19 cellular contexts compared by ENCODE assay signal in genomic region chr3:196546537-196546936, GRCh38. TPM values are rescaled to one million over a fixed set of nuclear protein-coding genes. Genes with fewer than 3 reads are reported as not detected.
DNase-seq lines count a peak whose midpoint lies in the region; ATAC-seq, FAIRE-seq and TF ChIP-seq lines count a peak whose summit lies in the region.
"Had no signal": no experiment of that assay in that cellular context is flagged by ENCODE, and none has a peak within 500 bp of the region (broad histone marks: within the 10 kb centered on the region; RNA-seq: fewer than 3 reads in every experiment).

No MANE protein-coding gene starts in this region.

- 1% methylated on average over 5 of the region's 5 CpGs for WGBS in HepG2 (ENCODE audit: low lambda C conversion rate)
- WGBS in prostate gland: 48% methylated on average over 5 of the region's 5 CpGs

- CTCF ChIA-PET in HepG2 (lab: Yijun Ruan, JAX; ENCODE audit: low intra/inter-chr PET ratio, low total read pairs): no interaction called here

- POLR2A ChIA-PET in HepG2 (lab: Yijun Ruan, JAX): no interaction called here

- H3K4me3 ChIP-seq in bronchial epithelial cell (ENCODE audit: low read depth, low read length) (no peak overlapping the region), HepG2 (replicated peaks in 1 of 3; ENCODE audit: insufficient read depth in 1 of 3, low read depth in 2 of 3, low read length in 3 of 3) (no peak overlapping the region), prostate gland (no peak overlapping the region)
- H3K4me3 ChIP-seq: A549 had no signal

- no peak overlapping the region for H3K9ac ChIP-seq in HepG2 (ENCODE audit: insufficient read depth, low read depth, low read length)

- intact Hi-C loops in HepG2 (cut with micrococcal nuclease; ENCODE audit: unreplicated experiment): no loop called here
- intact Hi-C loops in prostate gland (cut with DNase I): no loop called here

- no peaks in the 10 kb centered on the region for H3K27me3 ChIP-seq in bronchial epithelial cell (ENCODE audit: control insufficient read depth, insufficient read depth, low read length)
- H3K27me3 ChIP-seq in HepG2 (ENCODE audit: control insufficient read depth in 1 of 2, insufficient read depth in 2 of 2, low read length in 2 of 2): 0 out of 5 replicates have a peak, but pooled peaks cover 0 to 2% of the 10 kb centered on the region in 2 experiments
- H3K27me3 ChIP-seq in prostate gland (replicated peaks; ENCODE audit: insufficient read depth): no peaks in the 10 kb centered on the region
- H3K27me3 ChIP-seq: BE2C had no signal

- BruUV-seq in HepG2 (replicated peaks; lab: Mats Ljungman, UMichigan): no TSS peak

- no peak for FAIRE-seq in bronchial epithelial cell (lab: Jason Lieb, UNC)
- FAIRE-seq in HepG2 (lab: Jason Lieb, UNC): no peak
- no peak for FAIRE-seq in GM12892 (lab: Jason Lieb, UNC)
- FAIRE-seq: A549, D721Med had no signal

- no peak for TF ChIP-seq RAD21 in HepG2 (CRISPR knock-in tag; IDR thresholded peaks at IDR 0.05)

- H3K9me3 ChIP-seq in HepG2 (ENCODE audit: low read length): peaks cover 19% of the 10 kb centered on the region
- no peaks in the 10 kb centered on the region for H3K9me3 ChIP-seq in prostate gland
- H3K9me3 ChIP-seq: BE2C had no signal

- DNase-seq in bronchial epithelial cell (ENCODE audit: low read depth): peak; percentile 44
- DNase-seq in HepG2 (ENCODE audit: low spot score): no peak
- DNase-seq in prostate gland (ENCODE audit: low spot score): peak; percentile 34
- no peak for DNase-seq in activated CD4-positive, alpha-beta T cell treated with anti-CD3 and anti-CD28 coated beads, Interleukin-2, amount 50 U/mL, for 1 hour
- no peak for DNase-seq in GM12892 (ENCODE audit: insufficient read length)
- DNase-seq: BE2C; CD4-positive, alpha-beta memory T cell; DMS153; GF-D8; HCEC 1CT; HFFc6 had no signal

- H3K36me3 ChIP-seq in bronchial epithelial cell (ENCODE audit: control insufficient read depth, insufficient read depth, low read length): no peaks in the 10 kb centered on the region
- no peaks in the 10 kb centered on the region for H3K36me3 ChIP-seq in HepG2 (replicated peaks in 1 of 2; ENCODE audit: control insufficient read depth in 1 of 2, insufficient read depth in 2 of 2, low read length in 2 of 2)
- H3K36me3 ChIP-seq in prostate gland: no peaks in the 10 kb centered on the region
- H3K36me3 ChIP-seq: BE2C had no signal

- no peaks in the 10 kb centered on the region for H3K79me2 ChIP-seq in HepG2 (ENCODE audit: insufficient read depth, low read length)

- TF ChIP-seq POLR2A in HepG2 (IDR thresholded peaks at IDR 0.05; ENCODE audit: insufficient read depth in 1 of 2, low read depth in 2 of 2, low read length in 2 of 2) (no peak), prostate gland (IDR thresholded peaks at IDR 0.05) (no peak), GM12892 (IDR thresholded peaks at IDR 0.05; ENCODE audit: low read depth, low read length) (no peak)

- no peak for TF ChIP-seq EP300 in HepG2 (IDR thresholded peaks at IDR 0.05; ENCODE audit: low read depth in 2 of 2, low read length in 2 of 2)
- TF ChIP-seq EP300 in HepG2 (CRISPR knock-in tag; IDR thresholded peaks at IDR 0.05; ENCODE audit: borderline replicate concordance): no peak

- H3K4me2 ChIP-seq in HepG2 (ENCODE audit: low read depth, low read length): no peak overlapping the region
- H3K4me2 ChIP-seq: A549 had no signal

- H3K27ac ChIP-seq in VCaP (peak overlapping the region; percentile 40), HepG2 (ENCODE audit: extremely low read length, insufficient read depth, low read length) (no peak overlapping the region), prostate gland (no peak overlapping the region)
- H3K27ac ChIP-seq: A549, C4-2B had no signal

- H4K20me1 ChIP-seq in HepG2 (ENCODE audit: insufficient read depth, low read length): no peaks in the 10 kb centered on the region

- no peak overlapping the region for H2AFZ ChIP-seq in HepG2 (ENCODE audit: low read length)

- TF ChIP-seq CTCF in VCaP (conservative IDR thresholded peaks at IDR 0.05): no peak
- TF ChIP-seq CTCF in bronchial epithelial cell (IDR thresholded peaks at IDR 0.05; ENCODE audit: insufficient read depth, low read length, severe bottlenecking): no peak
- no peak for TF ChIP-seq CTCF in HepG2 (CRISPR knock-in tag; IDR thresholded peaks at IDR 0.05)
- TF ChIP-seq CTCF in prostate gland (IDR thresholded peaks at IDR 0.05): no peak

- peaks cover 13% of the 10 kb centered on the region for H3K4me1 ChIP-seq in HepG2 (ENCODE audit: insufficient read depth, low read length)
- H3K4me1 ChIP-seq in prostate gland (replicated peaks): no peaks in the 10 kb centered on the region
- H3K4me1 ChIP-seq: A549, BE2C had no signal

- peak; percentile 82 for ATAC-seq in HepG2

- in situ Hi-C loops in HepG2 (cut with HindIII; ENCODE audit: extremely low pct_ligation_motif_present, low pct_unique_long_range_greater_than_20kb): no loop called here

RNA-seq across cellular contexts. Expression of gene WDR53, which starts 21.8 kb away (rescaled TPM):
- total RNA-seq in bronchial epithelial cell (9.5 and 14.6 TPM in 2 replicates), HepG2 (2016; rRNA removed; fragmentation: Illumina TruSeq; extraction: Trizol) (7.7 and 16.4 TPM in 2 replicates), prostate gland (10 to 100 TPM in 1 of 2 donors, 1 to 10 TPM in 1; 8.4 to 17.3 TPM)
- 2.8 and 5.5 TPM in 2 replicates for total RNA-seq in HepG2 (2016; cell fraction: cytosol; rRNA removed; fragmentation: Illumina TruSeq; extraction: Trizol; ENCODE audit: low read depth)
- total RNA-seq in HepG2 (2016; cell fraction: insoluble cytoplasmic fraction; rRNA removed; fragmentation: Illumina TruSeq; extraction: Trizol): 9.8 and 13.8 TPM in 2 replicates
- 6.5 and 7.9 TPM in 2 replicates for total RNA-seq in HepG2 (2016; cell fraction: membrane; rRNA removed; fragmentation: Illumina TruSeq; extraction: Trizol)
- total RNA-seq in HepG2 (2016; cell fraction: nucleus; rRNA removed; fragmentation: Illumina TruSeq; extraction: Trizol): 5.2 and 7.0 TPM in 2 replicates
- polyA plus RNA-seq in HepG2 (2011; rRNA removed): 3.5 and 4.1 TPM in 2 replicates
- 3.7 and 3.9 TPM in 2 replicates for polyA plus RNA-seq in HepG2 (2011; cell fraction: cytosol; rRNA removed)
- 2.9 and 3.9 TPM in 2 replicates for polyA plus RNA-seq in HepG2 (2011; cell fraction: nucleus; rRNA removed)
- polyA plus RNA-seq in HepG2 (2012): 6.1 and 9.5 TPM in 2 replicates
- polyA plus RNA-seq in HepG2 (2016; cell fraction: cytosol; fragmentation: Illumina TruSeq; extraction: Trizol; ENCODE audit: low read depth): 3.1 and 3.4 TPM in 2 replicates
- 17.3 and 18.0 TPM in 2 replicates for polyA plus RNA-seq in HepG2 (2016; cell fraction: insoluble cytoplasmic fraction; fragmentation: Illumina TruSeq; extraction: Trizol; ENCODE audit: low read depth)
- polyA plus RNA-seq in HepG2 (2016; cell fraction: membrane; fragmentation: Illumina TruSeq; extraction: Trizol; ENCODE audit: low read depth): 5.2 and 5.5 TPM in 2 replicates
- 13.6 and 14.4 TPM in 2 replicates for polyA plus RNA-seq in HepG2 (2016; cell fraction: nucleus; fragmentation: Illumina TruSeq; extraction: Trizol; ENCODE audit: insufficient read depth, low read depth)
- polyA minus RNA-seq in HepG2 (2011; rRNA and poly(A)+ RNA removed; ENCODE audit: low replicate concordance): 3.2 and 15.2 TPM in 2 replicates
- 1.8 and 2.3 TPM in 2 replicates for polyA minus RNA-seq in HepG2 (2011; cell fraction: cytosol; rRNA and poly(A)+ RNA removed)
- 2.1 and 4.0 TPM in 2 replicates for polyA minus RNA-seq in HepG2 (2011; cell fraction: nucleus; rRNA and poly(A)+ RNA removed)
- 17.3 TPM for polyA plus RNA-seq in GM12892 (2012; ENCODE audit: missing spikeins)

RNA-seq across cellular contexts. Expression of gene FBXO45, which starts 21.9 kb away (rescaled TPM):
- total RNA-seq in bronchial epithelial cell (26.6 and 27.5 TPM in 2 replicates), HepG2 (2016; rRNA removed; fragmentation: Illumina TruSeq; extraction: Trizol) (12.1 and 18.4 TPM in 2 replicates), prostate gland (1 to 10 TPM; 5.7 to 6.1 TPM)
- 1.4 and 2.1 TPM in 2 replicates for total RNA-seq in HepG2 (2016; cell fraction: cytosol; rRNA removed; fragmentation: Illumina TruSeq; extraction: Trizol; ENCODE audit: low read depth)
- total RNA-seq in HepG2 (2016; cell fraction: insoluble cytoplasmic fraction; rRNA removed; fragmentation: Illumina TruSeq; extraction: Trizol): 12.2 and 16.6 TPM in 2 replicates
- total RNA-seq in HepG2 (2016; cell fraction: membrane; rRNA removed; fragmentation: Illumina TruSeq; extraction: Trizol): 9.5 and 10.4 TPM in 2 replicates
- total RNA-seq in HepG2 (2016; cell fraction: nucleus; rRNA removed; fragmentation: Illumina TruSeq; extraction: Trizol): 6.9 and 8.6 TPM in 2 replicates
- polyA plus RNA-seq in HepG2 (2011; rRNA removed): 4.9 and 7.0 TPM in 2 replicates
- 2.7 and 4.4 TPM in 2 replicates for polyA plus RNA-seq in HepG2 (2011; cell fraction: cytosol; rRNA removed)
- 1.4 and 1.7 TPM in 2 replicates for polyA plus RNA-seq in HepG2 (2011; cell fraction: nucleus; rRNA removed)
- 7.8 and 9.3 TPM in 2 replicates for polyA plus RNA-seq in HepG2 (2012)
- 1.4 and 1.6 TPM in 2 replicates for polyA plus RNA-seq in HepG2 (2016; cell fraction: cytosol; fragmentation: Illumina TruSeq; extraction: Trizol; ENCODE audit: low read depth)
- 17.1 and 19.3 TPM in 2 replicates for polyA plus RNA-seq in HepG2 (2016; cell fraction: insoluble cytoplasmic fraction; fragmentation: Illumina TruSeq; extraction: Trizol; ENCODE audit: low read depth)
- polyA plus RNA-seq in HepG2 (2016; cell fraction: membrane; fragmentation: Illumina TruSeq; extraction: Trizol; ENCODE audit: low read depth): 7.4 and 8.0 TPM in 2 replicates
- 8.4 and 9.2 TPM in 2 replicates for polyA plus RNA-seq in HepG2 (2016; cell fraction: nucleus; fragmentation: Illumina TruSeq; extraction: Trizol; ENCODE audit: insufficient read depth, low read depth)
- polyA minus RNA-seq in HepG2 (2011; rRNA and poly(A)+ RNA removed; ENCODE audit: low replicate concordance): 2.6 and 8.3 TPM in 2 replicates
- 4.6 and 5.3 TPM in 2 replicates for polyA minus RNA-seq in HepG2 (2011; cell fraction: cytosol; rRNA and poly(A)+ RNA removed)
- 4.2 and 4.5 TPM in 2 replicates for polyA minus RNA-seq in HepG2 (2011; cell fraction: nucleus; rRNA and poly(A)+ RNA removed)
- polyA plus RNA-seq in GM12892 (2012; ENCODE audit: missing spikeins): 13.5 TPM

RNA-seq across cellular contexts. Expression of gene SMCO1, which starts 31.4 kb away (rescaled TPM):
- total RNA-seq in bronchial epithelial cell (not detected in 2 replicates), HepG2 (2016; rRNA removed; fragmentation: Illumina TruSeq; extraction: Trizol) (not detected in 2 replicates), prostate gland (not detected)
- not detected in 2 replicates for total RNA-seq in HepG2 (2016; cell fraction: cytosol; rRNA removed; fragmentation: Illumina TruSeq; extraction: Trizol; ENCODE audit: low read depth)
- not detected in 2 replicates for total RNA-seq in HepG2 (2016; cell fraction: insoluble cytoplasmic fraction; rRNA removed; fragmentation: Illumina TruSeq; extraction: Trizol)
- total RNA-seq in HepG2 (2016; cell fraction: membrane; rRNA removed; fragmentation: Illumina TruSeq; extraction: Trizol): not detected in 2 replicates
- not detected in 2 replicates for total RNA-seq in HepG2 (2016; cell fraction: nucleus; rRNA removed; fragmentation: Illumina TruSeq; extraction: Trizol)
- not detected in 2 replicates for polyA plus RNA-seq in HepG2 (2011; rRNA removed)
- polyA plus RNA-seq in HepG2 (2011; cell fraction: cytosol; rRNA removed): not detected in 2 replicates
- polyA plus RNA-seq in HepG2 (2011; cell fraction: nucleus; rRNA removed): not detected in 2 replicates
- polyA plus RNA-seq in HepG2 (2012): not detected in 2 replicates
- not detected in 2 replicates for polyA plus RNA-seq in HepG2 (2016; cell fraction: cytosol; fragmentation: Illumina TruSeq; extraction: Trizol; ENCODE audit: low read depth)
- not detected in 2 replicates for polyA plus RNA-seq in HepG2 (2016; cell fraction: insoluble cytoplasmic fraction; fragmentation: Illumina TruSeq; extraction: Trizol; ENCODE audit: low read depth)
- not detected in 2 replicates for polyA plus RNA-seq in HepG2 (2016; cell fraction: membrane; fragmentation: Illumina TruSeq; extraction: Trizol; ENCODE audit: low read depth)
- not detected in 2 replicates for polyA plus RNA-seq in HepG2 (2016; cell fraction: nucleus; fragmentation: Illumina TruSeq; extraction: Trizol; ENCODE audit: insufficient read depth, low read depth)
- polyA minus RNA-seq in HepG2 (2011; rRNA and poly(A)+ RNA removed; ENCODE audit: low replicate concordance): not detected in 2 replicates
- not detected in 2 replicates for polyA minus RNA-seq in HepG2 (2011; cell fraction: cytosol; rRNA and poly(A)+ RNA removed)
- polyA minus RNA-seq in HepG2 (2011; cell fraction: nucleus; rRNA and poly(A)+ RNA removed): not detected in 2 replicates
- not detected for polyA plus RNA-seq in GM12892 (2012; ENCODE audit: missing spikeins)
- total RNA-seq: CD4-positive, alpha-beta memory T cell; H4; HFFc6; HT-29 had no signal
- polyA plus RNA-seq: A549; AG04450; CD4-positive, alpha-beta memory T cell; IgD-negative memory B cell had no signal

RNA-seq across cellular contexts. Expression of gene RNF168, which starts 43.0 kb away (rescaled TPM):
- total RNA-seq in bronchial epithelial cell: 6.8 and 8.2 TPM in 2 replicates
- 22.9 and 28.8 TPM in 2 replicates for total RNA-seq in HepG2 (2016; rRNA removed; fragmentation: Illumina TruSeq; extraction: Trizol)
- 4.0 and 5.2 TPM in 2 replicates for total RNA-seq in HepG2 (2016; cell fraction: cytosol; rRNA removed; fragmentation: Illumina TruSeq; extraction: Trizol; ENCODE audit: low read depth)
- total RNA-seq in HepG2 (2016; cell fraction: insoluble cytoplasmic fraction; rRNA removed; fragmentation: Illumina TruSeq; extraction: Trizol): 22.6 and 28.8 TPM in 2 replicates
- 13.4 and 14.6 TPM in 2 replicates for total RNA-seq in HepG2 (2016; cell fraction: membrane; rRNA removed; fragmentation: Illumina TruSeq; extraction: Trizol)
- 13.2 and 15.2 TPM in 2 replicates for total RNA-seq in HepG2 (2016; cell fraction: nucleus; rRNA removed; fragmentation: Illumina TruSeq; extraction: Trizol)
- 3.4 and 3.7 TPM in 2 replicates for polyA plus RNA-seq in HepG2 (2011; rRNA removed)
- 2.5 and 3.1 TPM in 2 replicates for polyA plus RNA-seq in HepG2 (2011; cell fraction: cytosol; rRNA removed)
- polyA plus RNA-seq in HepG2 (2011; cell fraction: nucleus; rRNA removed): 3.2 and 4.2 TPM in 2 replicates
- 7.6 TPM in 2 replicates for polyA plus RNA-seq in HepG2 (2012)
- polyA plus RNA-seq in HepG2 (2016; cell fraction: cytosol; fragmentation: Illumina TruSeq; extraction: Trizol; ENCODE audit: low read depth): 1.6 and 2.0 TPM in 2 replicates
- polyA plus RNA-seq in HepG2 (2016; cell fraction: insoluble cytoplasmic fraction; fragmentation: Illumina TruSeq; extraction: Trizol; ENCODE audit: low read depth): 14.1 and 14.6 TPM in 2 replicates
- 3.8 and 3.9 TPM in 2 replicates for polyA plus RNA-seq in HepG2 (2016; cell fraction: membrane; fragmentation: Illumina TruSeq; extraction: Trizol; ENCODE audit: low read depth)
- polyA plus RNA-seq in HepG2 (2016; cell fraction: nucleus; fragmentation: Illumina TruSeq; extraction: Trizol; ENCODE audit: insufficient read depth, low read depth): 15.7 and 16.0 TPM in 2 replicates
- 15.5 and 55.3 TPM in 2 replicates for polyA minus RNA-seq in HepG2 (2011; rRNA and poly(A)+ RNA removed; ENCODE audit: low replicate concordance)
- 12.5 and 16.7 TPM in 2 replicates for polyA minus RNA-seq in HepG2 (2011; cell fraction: cytosol; rRNA and poly(A)+ RNA removed)
- 9.0 and 12.3 TPM in 2 replicates for polyA minus RNA-seq in HepG2 (2011; cell fraction: nucleus; rRNA and poly(A)+ RNA removed)
- total RNA-seq in prostate gland: 10 to 100 TPM; 17.1 to 30.6 TPM
- 17.5 TPM for polyA plus RNA-seq in GM12892 (2012; ENCODE audit: missing spikeins)

Comparison
In these comparisons a context has a peak if more than half of its experiments do, and no peak if none do; other contexts are left out.
1. DNase-seq: peak in bronchial epithelial cell (single experiment) and prostate gland (single experiment); none in HepG2 (single experiment), activated CD4-positive, alpha-beta T cell treated with anti-CD3 and anti-CD28 coated beads, Interleukin-2, amount 50 U/mL, for 1 hour (single experiment) and GM12892 (single experiment).